In the genomic region with DNA sequence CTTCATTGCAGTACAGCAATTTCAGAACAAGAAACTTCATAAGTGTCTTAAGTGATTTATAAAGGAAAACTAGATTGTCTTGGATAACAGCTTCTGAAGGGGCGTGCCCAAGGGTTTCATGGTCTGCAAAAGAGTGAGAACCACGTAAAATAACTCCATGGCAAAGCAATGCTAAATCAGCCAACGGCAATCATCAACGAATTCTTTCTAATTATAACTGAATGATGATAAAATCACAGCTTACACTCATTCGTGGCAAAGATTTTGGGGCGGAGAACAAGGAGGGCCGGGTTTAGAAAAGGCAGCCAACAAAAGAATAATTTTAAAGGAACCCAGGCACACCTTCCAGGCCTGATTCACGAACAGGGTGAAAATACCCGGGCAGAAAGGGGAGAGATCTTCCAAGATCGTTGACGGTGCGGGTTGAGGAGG, we compare ENCODE assay signal across 1 cellular context.
TF ChIP-seq lines count a peak whose summit lies in the region.

No MANE protein-coding gene starts in this region.

TF ChIP-seq in HepG2, 621 proteins besides CTCF, POLR2A, EP300 and RAD21 (continued from another document):
- TF ChIP-seq, protein P1, sequence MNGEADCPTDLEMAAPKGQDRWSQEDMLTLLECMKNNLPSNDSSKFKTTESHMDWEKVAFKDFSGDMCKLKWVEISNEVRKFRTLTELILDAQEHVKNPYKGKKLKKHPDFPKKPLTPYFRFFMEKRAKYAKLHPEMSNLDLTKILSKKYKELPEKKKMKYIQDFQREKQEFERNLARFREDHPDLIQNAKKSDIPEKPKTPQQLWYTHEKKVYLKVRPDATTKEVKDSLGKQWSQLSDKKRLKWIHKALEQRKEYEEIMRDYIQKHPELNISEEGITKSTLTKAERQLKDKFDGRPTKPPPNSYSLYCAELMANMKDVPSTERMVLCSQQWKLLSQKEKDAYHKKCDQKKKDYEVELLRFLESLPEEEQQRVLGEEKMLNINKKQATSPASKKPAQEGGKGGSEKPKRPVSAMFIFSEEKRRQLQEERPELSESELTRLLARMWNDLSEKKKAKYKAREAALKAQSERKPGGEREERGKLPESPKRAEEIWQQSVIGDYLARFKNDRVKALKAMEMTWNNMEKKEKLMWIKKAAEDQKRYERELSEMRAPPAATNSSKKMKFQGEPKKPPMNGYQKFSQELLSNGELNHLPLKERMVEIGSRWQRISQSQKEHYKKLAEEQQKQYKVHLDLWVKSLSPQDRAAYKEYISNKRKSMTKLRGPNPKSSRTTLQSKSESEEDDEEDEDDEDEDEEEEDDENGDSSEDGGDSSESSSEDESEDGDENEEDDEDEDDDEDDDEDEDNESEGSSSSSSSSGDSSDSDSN (CRISPR knock-in tag; IDR thresholded peaks at IDR 0.05), result peak; percentile 1; the same call in 1 of the 2 replicates
- TF ChIP-seq, protein P2, sequence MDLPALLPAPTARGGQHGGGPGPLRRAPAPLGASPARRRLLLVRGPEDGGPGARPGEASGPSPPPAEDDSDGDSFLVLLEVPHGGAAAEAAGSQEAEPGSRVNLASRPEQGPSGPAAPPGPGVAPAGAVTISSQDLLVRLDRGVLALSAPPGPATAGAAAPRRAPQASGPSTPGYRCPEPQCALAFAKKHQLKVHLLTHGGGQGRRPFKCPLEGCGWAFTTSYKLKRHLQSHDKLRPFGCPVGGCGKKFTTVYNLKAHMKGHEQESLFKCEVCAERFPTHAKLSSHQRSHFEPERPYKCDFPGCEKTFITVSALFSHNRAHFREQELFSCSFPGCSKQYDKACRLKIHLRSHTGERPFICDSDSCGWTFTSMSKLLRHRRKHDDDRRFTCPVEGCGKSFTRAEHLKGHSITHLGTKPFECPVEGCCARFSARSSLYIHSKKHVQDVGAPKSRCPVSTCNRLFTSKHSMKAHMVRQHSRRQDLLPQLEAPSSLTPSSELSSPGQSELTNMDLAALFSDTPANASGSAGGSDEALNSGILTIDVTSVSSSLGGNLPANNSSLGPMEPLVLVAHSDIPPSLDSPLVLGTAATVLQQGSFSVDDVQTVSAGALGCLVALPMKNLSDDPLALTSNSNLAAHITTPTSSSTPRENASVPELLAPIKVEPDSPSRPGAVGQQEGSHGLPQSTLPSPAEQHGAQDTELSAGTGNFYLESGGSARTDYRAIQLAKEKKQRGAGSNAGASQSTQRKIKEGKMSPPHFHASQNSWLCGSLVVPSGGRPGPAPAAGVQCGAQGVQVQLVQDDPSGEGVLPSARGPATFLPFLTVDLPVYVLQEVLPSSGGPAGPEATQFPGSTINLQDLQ (CRISPR knock-in tag; IDR thresholded peaks at IDR 0.05), result 0 out of 2 replicates have a peak, but pooled peaks have one; percentile 62
- TF ChIP-seq ZNF570 (CRISPR knock-in tag; IDR thresholded peaks at IDR 0.05; ENCODE audit: borderline replicate concordance), result no peak
- TF ChIP-seq, protein P3, sequence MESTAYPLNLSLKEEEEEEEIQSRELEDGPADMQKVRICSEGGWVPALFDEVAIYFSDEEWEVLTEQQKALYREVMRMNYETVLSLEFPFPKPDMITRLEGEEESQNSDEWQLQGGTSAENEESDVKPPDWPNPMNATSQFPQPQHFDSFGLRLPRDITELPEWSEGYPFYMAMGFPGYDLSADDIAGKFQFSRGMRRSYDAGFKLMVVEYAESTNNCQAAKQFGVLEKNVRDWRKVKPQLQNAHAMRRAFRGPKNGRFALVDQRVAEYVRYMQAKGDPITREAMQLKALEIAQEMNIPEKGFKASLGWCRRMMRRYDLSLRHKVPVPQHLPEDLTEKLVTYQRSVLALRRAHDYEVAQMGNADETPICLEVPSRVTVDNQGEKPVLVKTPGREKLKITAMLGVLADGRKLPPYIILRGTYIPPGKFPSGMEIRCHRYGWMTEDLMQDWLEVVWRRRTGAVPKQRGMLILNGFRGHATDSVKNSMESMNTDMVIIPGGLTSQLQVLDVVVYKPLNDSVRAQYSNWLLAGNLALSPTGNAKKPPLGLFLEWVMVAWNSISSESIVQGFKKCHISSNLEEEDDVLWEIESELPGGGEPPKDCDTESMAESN (CRISPR knock-in tag; conservative IDR thresholded peaks at IDR 0.05), result 0 out of 2 replicates have a peak, but pooled peaks have one; percentile 12
- TF ChIP-seq, protein P4, sequence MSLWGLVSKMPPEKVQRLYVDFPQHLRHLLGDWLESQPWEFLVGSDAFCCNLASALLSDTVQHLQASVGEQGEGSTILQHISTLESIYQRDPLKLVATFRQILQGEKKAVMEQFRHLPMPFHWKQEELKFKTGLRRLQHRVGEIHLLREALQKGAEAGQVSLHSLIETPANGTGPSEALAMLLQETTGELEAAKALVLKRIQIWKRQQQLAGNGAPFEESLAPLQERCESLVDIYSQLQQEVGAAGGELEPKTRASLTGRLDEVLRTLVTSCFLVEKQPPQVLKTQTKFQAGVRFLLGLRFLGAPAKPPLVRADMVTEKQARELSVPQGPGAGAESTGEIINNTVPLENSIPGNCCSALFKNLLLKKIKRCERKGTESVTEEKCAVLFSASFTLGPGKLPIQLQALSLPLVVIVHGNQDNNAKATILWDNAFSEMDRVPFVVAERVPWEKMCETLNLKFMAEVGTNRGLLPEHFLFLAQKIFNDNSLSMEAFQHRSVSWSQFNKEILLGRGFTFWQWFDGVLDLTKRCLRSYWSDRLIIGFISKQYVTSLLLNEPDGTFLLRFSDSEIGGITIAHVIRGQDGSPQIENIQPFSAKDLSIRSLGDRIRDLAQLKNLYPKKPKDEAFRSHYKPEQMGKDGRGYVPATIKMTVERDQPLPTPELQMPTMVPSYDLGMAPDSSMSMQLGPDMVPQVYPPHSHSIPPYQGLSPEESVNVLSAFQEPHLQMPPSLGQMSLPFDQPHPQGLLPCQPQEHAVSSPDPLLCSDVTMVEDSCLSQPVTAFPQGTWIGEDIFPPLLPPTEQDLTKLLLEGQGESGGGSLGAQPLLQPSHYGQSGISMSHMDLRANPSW (CRISPR knock-in tag; IDR thresholded peaks at IDR 0.05; ENCODE audit: borderline replicate concordance), result 0 out of 2 replicates have a peak, but pooled peaks have one; percentile 43
- TF ChIP-seq, protein P5, sequence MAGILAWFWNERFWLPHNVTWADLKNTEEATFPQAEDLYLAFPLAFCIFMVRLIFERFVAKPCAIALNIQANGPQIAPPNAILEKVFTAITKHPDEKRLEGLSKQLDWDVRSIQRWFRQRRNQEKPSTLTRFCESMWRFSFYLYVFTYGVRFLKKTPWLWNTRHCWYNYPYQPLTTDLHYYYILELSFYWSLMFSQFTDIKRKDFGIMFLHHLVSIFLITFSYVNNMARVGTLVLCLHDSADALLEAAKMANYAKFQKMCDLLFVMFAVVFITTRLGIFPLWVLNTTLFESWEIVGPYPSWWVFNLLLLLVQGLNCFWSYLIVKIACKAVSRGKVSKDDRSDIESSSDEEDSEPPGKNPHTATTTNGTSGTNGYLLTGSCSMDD (CRISPR knock-in tag; IDR thresholded peaks at IDR 0.05), result no peak
- peak; percentile 21; the same call in 1 of the 2 replicates for TF ChIP-seq PHF21A (CRISPR knock-in tag; IDR thresholded peaks at IDR 0.05)
- TF ChIP-seq, protein P6, sequence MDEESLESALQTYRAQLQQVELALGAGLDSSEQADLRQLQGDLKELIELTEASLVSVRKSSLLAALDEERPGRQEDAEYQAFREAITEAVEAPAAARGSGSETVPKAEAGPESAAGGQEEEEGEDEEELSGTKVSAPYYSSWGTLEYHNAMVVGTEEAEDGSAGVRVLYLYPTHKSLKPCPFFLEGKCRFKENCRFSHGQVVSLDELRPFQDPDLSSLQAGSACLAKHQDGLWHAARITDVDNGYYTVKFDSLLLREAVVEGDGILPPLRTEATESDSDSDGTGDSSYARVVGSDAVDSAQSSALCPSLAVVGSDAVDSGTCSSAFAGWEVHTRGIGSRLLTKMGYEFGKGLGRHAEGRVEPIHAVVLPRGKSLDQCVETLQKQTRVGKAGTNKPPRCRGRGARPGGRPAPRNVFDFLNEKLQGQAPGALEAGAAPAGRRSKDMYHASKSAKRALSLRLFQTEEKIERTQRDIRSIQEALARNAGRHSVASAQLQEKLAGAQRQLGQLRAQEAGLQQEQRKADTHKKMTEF (CRISPR knock-in tag; IDR thresholded peaks at IDR 0.05), result peak; percentile 1; the same call in 1 of the 2 replicates
- TF ChIP-seq, protein P7, sequence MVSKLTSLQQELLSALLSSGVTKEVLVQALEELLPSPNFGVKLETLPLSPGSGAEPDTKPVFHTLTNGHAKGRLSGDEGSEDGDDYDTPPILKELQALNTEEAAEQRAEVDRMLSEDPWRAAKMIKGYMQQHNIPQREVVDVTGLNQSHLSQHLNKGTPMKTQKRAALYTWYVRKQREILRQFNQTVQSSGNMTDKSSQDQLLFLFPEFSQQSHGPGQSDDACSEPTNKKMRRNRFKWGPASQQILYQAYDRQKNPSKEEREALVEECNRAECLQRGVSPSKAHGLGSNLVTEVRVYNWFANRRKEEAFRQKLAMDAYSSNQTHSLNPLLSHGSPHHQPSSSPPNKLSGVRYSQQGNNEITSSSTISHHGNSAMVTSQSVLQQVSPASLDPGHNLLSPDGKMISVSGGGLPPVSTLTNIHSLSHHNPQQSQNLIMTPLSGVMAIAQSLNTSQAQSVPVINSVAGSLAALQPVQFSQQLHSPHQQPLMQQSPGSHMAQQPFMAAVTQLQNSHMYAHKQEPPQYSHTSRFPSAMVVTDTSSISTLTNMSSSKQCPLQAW (CRISPR knock-in tag; IDR thresholded peaks at IDR 0.05), result 0 out of 2 replicates have a peak, but pooled peaks have one; percentile 40
